In the genomic region with DNA sequence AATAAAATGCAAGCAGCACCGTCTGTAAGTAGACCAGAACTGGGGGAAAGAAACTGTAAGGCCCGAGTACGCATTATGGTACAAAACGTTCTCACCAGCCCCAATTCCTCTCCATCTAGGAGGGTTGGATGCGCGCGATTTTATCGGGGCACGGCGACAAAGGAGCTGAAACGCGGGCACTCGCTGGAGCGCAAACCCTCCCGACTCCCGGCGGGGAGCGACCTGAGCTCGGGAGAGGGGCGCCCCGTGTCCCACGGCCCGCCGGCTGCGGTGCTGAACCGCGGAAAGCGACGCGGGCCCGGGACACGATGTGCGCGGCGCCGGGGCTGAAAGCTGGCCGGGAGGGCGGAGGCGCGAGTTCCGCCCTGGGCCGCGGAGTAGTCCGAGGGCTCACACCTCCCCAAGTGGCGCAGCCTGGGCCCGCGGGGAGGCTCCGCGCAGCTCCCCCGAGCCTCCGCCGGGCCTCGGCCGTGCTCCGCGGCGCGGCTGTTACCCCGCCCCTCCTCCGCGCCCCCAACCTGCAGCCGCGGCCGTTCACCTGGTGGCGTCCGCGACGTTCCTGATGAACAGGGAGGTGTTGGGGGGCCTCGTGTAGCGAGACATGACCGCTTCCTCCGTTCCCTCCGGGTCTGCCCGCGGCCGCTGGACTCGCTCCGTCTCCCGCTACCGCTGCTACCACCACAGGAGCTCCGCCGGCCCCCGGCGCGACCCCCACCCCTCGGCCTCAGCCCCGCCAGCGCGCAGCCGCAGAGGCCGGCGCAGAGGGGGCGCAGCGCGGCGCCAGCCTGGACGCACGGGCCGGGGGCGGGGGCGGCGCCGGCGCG, we compare ENCODE assay signal across 9 cellular contexts. TPM values are rescaled to one million over a fixed set of nuclear protein-coding genes. Genes with fewer than 3 reads are reported as not detected.
DNase-seq lines count a peak whose midpoint lies in the region; ATAC-seq and TF ChIP-seq lines count a peak whose summit lies in the region.
"Had no signal": no experiment of that assay in that cellular context is flagged by ENCODE, and none has a peak within 500 bp of the region (broad histone marks: within the 10 kb centered on the region; RNA-seq: fewer than 3 reads in every experiment).

A gene (minus strand): TSS at position 787 of the 824 bp plus-strand sequence. CDS start 184 bp downstream, at position 603.

- H3K9me3 ChIP-seq in OCI-LY3 (ENCODE audit: insufficient read depth, low read length) = no peaks in the 10 kb centered on the region
- no peaks in the 10 kb centered on the region for H3K9me3 ChIP-seq in trophoblast cell (ENCODE audit: insufficient read depth, low read depth, low read length)

- H4K8ac ChIP-seq in trophoblast cell (ENCODE audit: low read depth, low read length) = peak within 1 kb of the TSS; percentile 89

- H3K23ac ChIP-seq in trophoblast cell (ENCODE audit: low read length) = no peak within 1 kb of the TSS

- WGBS in trophoblast cell (ENCODE audit: extremely low coverage, insufficient coverage, insufficient read length) = no CpG with 5 or more reads among the region's 105 CpGs

- H3K79me1 ChIP-seq in trophoblast cell (ENCODE audit: low read length) = peaks cover 6% of the 10 kb centered on the region

- ATAC-seq in HG02943 (IDR thresholded peaks at IDR 0.05; ENCODE audit: low read depth, unreplicated experiment) = peak; percentile 65

- H2AK5ac ChIP-seq in trophoblast cell (ENCODE audit: low read length) = no peak within 1 kb of the TSS

- peak within 1 kb of the TSS; percentile 35 for H4K12ac ChIP-seq in trophoblast cell (ENCODE audit: low read depth, low read length)

- H3K4ac ChIP-seq in trophoblast cell (ENCODE audit: low read depth, low read length) = peak within 1 kb of the TSS; percentile 39

- H3K36me3 ChIP-seq in OCI-LY3 (replicated peaks; ENCODE audit: low read depth, low read length) = no peaks in the 10 kb centered on the region
- no peaks in the 10 kb centered on the region for H3K36me3 ChIP-seq in trophoblast cell (ENCODE audit: control insufficient read depth in 1 of 2, insufficient read depth in 2 of 2, low read length in 2 of 2)

- H3K14ac ChIP-seq in trophoblast cell (ENCODE audit: low read length) = peak within 1 kb of the TSS; percentile 80

- H3K18ac ChIP-seq in trophoblast cell (ENCODE audit: low read length) = peak within 1 kb of the TSS; percentile 54

- peak within 1 kb of the TSS; percentile 83 for H3K4me2 ChIP-seq in OCI-LY3 (ENCODE audit: low read length)
- peak within 1 kb of the TSS; percentile 85 for H3K4me2 ChIP-seq in trophoblast cell (ENCODE audit: low read length)

- peak within 1 kb of the TSS; percentile 61 for H4K91ac ChIP-seq in trophoblast cell (ENCODE audit: low read depth, low read length)

- H2BK120ac ChIP-seq in trophoblast cell (ENCODE audit: insufficient read depth, low read length, poor library complexity) = peak within 1 kb of the TSS; percentile 41

- H2BK12ac ChIP-seq in trophoblast cell (ENCODE audit: low read length) = peak within 1 kb of the TSS; percentile 52

- H3K9ac ChIP-seq in OCI-LY3 (ENCODE audit: low read length) (peak within 1 kb of the TSS; percentile 55), trophoblast cell (ENCODE audit: low read length) (peak within 1 kb of the TSS; percentile 56)

- DNase-seq in NCI-H2196 (lab: John Stamatoyannopoulos, UW; ENCODE audit: unreplicated experiment) = peak; percentile 36
- no peak for DNase-seq in NCI-H2196 treated with DMSO at 0.1 percent for 48 hours (lab: John Stamatoyannopoulos, UW; ENCODE audit: unreplicated experiment)
- DNase-seq in activated gamma-delta T cell treated with anti-CD3 and anti-CD28 coated beads, Interleukin-2, amount 50 U/mL, for 16 hours (ENCODE audit: low read depth) = peak; percentile 11
- peak; percentile 34 for DNase-seq in glomerular visceral epithelial cell (ENCODE audit: extremely low spot score)
- DNase-seq in trophoblast cell = peak; percentile 1 to 23
- no peak for DNase-seq in NCI-H1048 (lab: John Stamatoyannopoulos, UW)
- DNase-seq: DND-41 had no signal

- H3K4me1 ChIP-seq in OCI-LY3 (ENCODE audit: low read length) (no peaks in the 10 kb centered on the region), trophoblast cell (ENCODE audit: control insufficient read depth in 1 of 2, insufficient read depth in 2 of 2, low read length in 2 of 2) (peaks cover 0 to 3% of the 10 kb centered on the region in 2 experiments)

- H2AFZ ChIP-seq in OCI-LY3 (ENCODE audit: low read depth, low read length) (peak within 1 kb of the TSS; percentile 93), trophoblast cell (ENCODE audit: insufficient read depth, low read length, poor library complexity) (peak within 1 kb of the TSS; percentile 88)

- no peak within 1 kb of the TSS for H3K27ac ChIP-seq in OCI-LY3 (ENCODE audit: low read length)
- H3K27ac ChIP-seq in trophoblast cell (ENCODE audit: low read depth, low read length) = no peak within 1 kb of the TSS

- TF ChIP-seq CTCF in OCI-LY3 (IDR thresholded peaks at IDR 0.05; ENCODE audit: low read depth, low read length) = no peak

- H4K20me1 ChIP-seq in OCI-LY3 (ENCODE audit: insufficient read depth, low read length) = no peaks in the 10 kb centered on the region

- no peak within 1 kb of the TSS for H2BK5ac ChIP-seq in trophoblast cell (ENCODE audit: low read depth, low read length, poor library complexity)

- H3K79me2 ChIP-seq in OCI-LY3 (ENCODE audit: low read length) (no peaks in the 10 kb centered on the region), trophoblast cell (ENCODE audit: control insufficient read depth, insufficient read depth, low read length, poor library complexity) (peaks cover 5% of the 10 kb centered on the region)

- H3K4me3 ChIP-seq in OCI-LY3 (ENCODE audit: low read length) (peak within 1 kb of the TSS; percentile 88), trophoblast cell (ENCODE audit: low read depth, low read length) (peak within 1 kb of the TSS; percentile 87)

- H3K27me3 ChIP-seq in OCI-LY3 (ENCODE audit: low read depth, low read length) (no peaks in the 10 kb centered on the region; the same call in 1 of the 2 replicates), trophoblast cell (ENCODE audit: insufficient read depth, low read length) (no peaks in the 10 kb centered on the region)

RNA-seq across cellular contexts. Expression of the gene that starts here (rescaled TPM):
- polyA plus RNA-seq in trophoblast cell (2013) = 3.5 and 4.3 TPM in 2 replicates

Comparison
In these comparisons a context has a peak if more than half of its experiments do, and no peak if none do; other contexts are left out.
1. DNase-seq: peak in NCI-H2196 (single experiment), activated gamma-delta T cell treated with anti-CD3 and anti-CD28 coated beads, Interleukin-2, amount 50 U/mL, for 16 hours (single experiment), glomerular visceral epithelial cell (single experiment) and trophoblast cell (2 of 2); none in NCI-H2196 treated with DMSO at 0.1 percent for 48 hours (single experiment) and NCI-H1048 (single experiment).